1 cellular context compared by ENCODE assay signal in genomic region chr12:104286538-104287482, GRCh38.
TF ChIP-seq lines count a peak whose summit lies in the region.

No MANE protein-coding gene starts in this region.

TF ChIP-seq in HEK293, 187 proteins besides CTCF, POLR2A, EP300 and RAD21 (continued from another document and continues in another):
- TF ChIP-seq PRDM2 (tag by site-specific recombination; IDR thresholded peaks at IDR 0.05; ENCODE audit: borderline replicate concordance) (no peak), ZBTB48 (tag by site-specific recombination; IDR thresholded peaks at IDR 0.05) (peak; percentile 59; the same call in 1 of the 2 replicates), ZNF518A (tag by site-specific recombination; conservative IDR thresholded peaks at IDR 0.05; ENCODE audit: low read depth) (no peak), TSHZ1 (tag by site-specific recombination; IDR thresholded peaks at IDR 0.05; ENCODE audit: borderline replicate concordance) (no peak), KLF10 (tag by site-specific recombination; IDR thresholded peaks at IDR 0.05) (peak; percentile 75), ZNF19 (tag by site-specific recombination; IDR thresholded peaks at IDR 0.05; ENCODE audit: low read depth) (no peak), ZNF830 (tag by site-specific recombination; IDR thresholded peaks at IDR 0.05; ENCODE audit: low read depth) (no peak), ZNF146 (tag by site-specific recombination; IDR thresholded peaks at IDR 0.05) (no peak), ZNF654 (tag by site-specific recombination; IDR thresholded peaks at IDR 0.05; ENCODE audit: low read depth) (no peak), KLF1 (tag by site-specific recombination; IDR thresholded peaks at IDR 0.05) (peak; percentile 81), ZNF140 (tag by site-specific recombination; IDR thresholded peaks at IDR 0.05) (no peak), ZNF645 (tag by site-specific recombination; IDR thresholded peaks at IDR 0.05) (no peak), ZNF670 (tag by site-specific recombination; IDR thresholded peaks at IDR 0.05; ENCODE audit: low read depth) (no peak), ZNF544 (tag by site-specific recombination; IDR thresholded peaks at IDR 0.05) (no peak), ZNF280C (tag by site-specific recombination; IDR thresholded peaks at IDR 0.05) (no peak), ZNF76 (tag by site-specific recombination; IDR thresholded peaks at IDR 0.05; ENCODE audit: borderline replicate concordance, low read depth) (no peak), REST (tag by site-specific recombination; IDR thresholded peaks at IDR 0.05) (no peak), MEIS1 (CRISPR knock-in tag; IDR thresholded peaks at IDR 0.05; ENCODE audit: borderline replicate concordance) (no peak), ZNF23 (tag by site-specific recombination; IDR thresholded peaks at IDR 0.05; ENCODE audit: borderline replicate concordance) (no peak), ZNF148 (tag by site-specific recombination; IDR thresholded peaks at IDR 0.05; ENCODE audit: borderline replicate concordance) (no peak), ZNF248 (tag by site-specific recombination; IDR thresholded peaks at IDR 0.05) (no peak), ZNF555 (tag by site-specific recombination; conservative IDR thresholded peaks at IDR 0.05) (no peak), ZNF433 (tag by site-specific recombination; IDR thresholded peaks at IDR 0.05; ENCODE audit: low read depth) (no peak), ZSCAN5A (tag by site-specific recombination; IDR thresholded peaks at IDR 0.05) (no peak)
